ENCODE assay signal across 32 cellular contexts in the genomic region with DNA sequence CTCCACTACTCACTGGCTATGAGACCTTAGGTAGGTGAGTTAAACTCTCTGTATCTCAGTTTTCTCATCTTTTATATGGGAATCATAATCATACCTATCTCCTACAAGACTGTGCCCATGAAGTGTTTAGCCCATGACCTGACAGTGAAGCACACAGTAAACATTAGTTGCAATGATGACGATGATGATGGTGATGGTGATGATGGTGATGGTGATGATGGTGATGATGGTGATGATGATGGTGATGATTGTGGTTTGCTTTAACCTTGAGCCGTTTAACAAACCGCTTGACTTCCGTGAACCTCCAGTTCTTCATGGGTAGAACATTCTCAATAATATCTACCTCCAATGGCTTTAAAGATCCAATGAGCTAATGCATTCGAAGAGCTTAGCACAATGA.
"Had no signal": no experiment of that assay in that cellular context is flagged by ENCODE, and none has a peak within 500 bp of the region (broad histone marks: within the 10 kb centered on the region; RNA-seq: fewer than 3 reads in every experiment).

No MANE protein-coding gene starts in this region.

- H3K27me3 ChIP-seq: ascending aorta, body of pancreas, brain microvascular endothelial cell, cardiac muscle cell had no signal

- H3K9me3 ChIP-seq: adrenal gland, ascending aorta, body of pancreas, breast epithelium had no signal

- ATAC-seq: activated naive CD4-positive, alpha-beta T cell treated with anti-CD3 and anti-CD28 coated beads, Interleukin-2, amount 50 U/mL, for 72 hours; activated naive CD8-positive, alpha-beta T cell treated with anti-CD3 and anti-CD28 coated beads, Interleukin-2, amount 50 U/mL, for 24 hours; activated T-cell treated with anti-CD3 and anti-CD28 coated beads, Interleukin-2, amount 50 U/mL, for 4 hours; activated T-cell treated with anti-CD3 and anti-CD28 coated beads, Interleukin-2, amount 50 U/mL, for 72 hours; activated T-helper 17 cell treated with anti-CD3 and anti-CD28 coated beads, Interleukin-2, amount 50 U/mL, for 72 hours; body of pancreas had no signal

- H3K4me3 ChIP-seq: adrenal gland, ascending aorta, body of pancreas, breast epithelium, cardiac muscle cell had no signal

- H3K27ac ChIP-seq: adrenal gland, ascending aorta, body of pancreas, brain microvascular endothelial cell, breast epithelium, cardiac muscle cell had no signal

- H3K36me3 ChIP-seq: adrenal gland, ascending aorta, brain microvascular endothelial cell, breast epithelium, cardiac muscle cell had no signal

- DNase-seq: activated effector memory CD4-positive, alpha-beta T cell treated with anti-CD3 and anti-CD28 coated beads, Interleukin-2, amount 50 U/mL, for 16 hours; activated effector memory CD4-positive, alpha-beta T cell treated with Interleukin-2 at 50 U/mL for 16 hours; activated gamma-delta T cell; activated gamma-delta T cell treated with Interleukin-2 at 50 U/mL for 16 hours; activated naive CD4-positive, alpha-beta T cell; activated naive CD4-positive, alpha-beta T cell treated with anti-CD3 and anti-CD28 coated beads for 36 hours; activated naive CD4-positive, alpha-beta T cell treated with anti-CD3 and anti-CD28 coated beads, Interleukin-2, amount 10 ng/mL, durations not matched to agents 7 days and 5 days; activated naive CD4-positive, alpha-beta T cell treated with anti-CD3 and anti-CD28 coated beads, Interleukin-2, amount 50 U/mL, for 16 hours; activated naive CD4-positive, alpha-beta T cell treated with Interleukin-2 at 50 U/mL for 16 hours; activated naive CD8-positive, alpha-beta T cell treated with anti-CD3 and anti-CD28 coated beads for 36 hours; activated naive CD8-positive, alpha-beta T cell treated with anti-CD3 and anti-CD28 coated beads, Interleukin-2, amount 10 ng/mL, durations not matched to agents 7 days and 5 days; activated naive CD8-positive, alpha-beta T cell treated with anti-CD3 and anti-CD28 coated beads, Interleukin-2, amount 50 U/mL, for 24 hours; activated T-cell treated with anti-CD3 and anti-CD28 coated beads, Interleukin-2, amount 50 U/mL, for 1 hour; activated T-cell treated with anti-CD3 and anti-CD28 coated beads, Interleukin-2, amount 50 U/mL, for 24 hours; activated T-cell treated with anti-CD3 and anti-CD28 coated beads, Interleukin-2, amount 50 U/mL, for 4 hours; activated T-cell treated with anti-CD3 and anti-CD28 coated beads, Interleukin-2, amount 50 U/mL, for 48 hours; activated T-cell treated with anti-CD3 and anti-CD28 coated beads, Interleukin-2, amount 50 U/mL, for 72 hours; adrenal gland; amniotic stem cell; amygdala; anterior cingulate cortex; aorta; body of pancreas; brain microvascular endothelial cell; central memory CD4-positive, alpha-beta T cell; cerebellar nuclear complex had no signal

- FAIRE-seq: astrocyte had no signal

- H3K4me1 ChIP-seq: adrenal gland, ascending aorta, body of pancreas, breast epithelium had no signal
